21 cellular contexts compared by ENCODE assay signal in the genomic region with DNA sequence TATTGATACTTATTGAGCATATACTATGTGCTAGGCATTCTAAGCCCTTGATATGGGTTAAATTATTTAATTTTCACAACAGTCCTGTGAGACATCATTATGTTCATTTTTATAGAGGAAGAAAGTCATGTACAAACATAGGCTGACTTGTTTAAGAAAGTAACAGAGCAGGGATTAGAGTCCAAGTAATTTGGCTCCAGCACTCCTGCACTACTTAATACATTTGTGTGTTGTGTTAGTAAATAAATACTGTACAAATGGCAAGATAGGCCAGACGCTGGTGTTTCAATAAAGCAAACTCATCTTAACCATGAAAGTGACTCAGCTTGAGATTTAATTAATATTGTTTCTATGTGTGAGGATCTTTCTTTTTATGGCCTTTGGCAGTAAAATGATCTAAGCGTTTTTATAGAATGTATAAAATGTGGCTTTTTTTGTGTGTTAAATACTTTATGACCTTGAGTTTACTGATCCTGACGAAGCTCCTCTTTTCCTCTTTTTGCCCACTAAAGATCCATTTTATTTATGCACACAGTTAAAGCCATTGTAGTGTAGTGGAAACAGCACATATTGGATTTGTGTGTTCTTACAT. TPM values are rescaled to one million over a fixed set of nuclear protein-coding genes. Genes with fewer than 3 reads are reported as not detected.
DNase-seq lines count a peak whose midpoint lies in the region; ATAC-seq, FAIRE-seq and TF ChIP-seq lines count a peak whose summit lies in the region.
"Had no signal": no experiment of that assay in that cellular context is flagged by ENCODE, and none has a peak within 500 bp of the region (broad histone marks: within the 10 kb centered on the region; RNA-seq: fewer than 3 reads in every experiment).

No MANE protein-coding gene starts in this region.

- CTCF ChIA-PET in HEK293 (lab: Yijun Ruan, JAX) (no interaction called here), WTC11 (lab: Charles Lee) (no interaction called here)

- H3K4me1 ChIP-seq in HEK293 (ENCODE audit: control insufficient read depth, insufficient read depth, low read length) (peaks cover 11% of the 10 kb centered on the region), ascending aorta (peaks cover 8 to 67% of the 10 kb centered on the region in 2 donors), thoracic aorta (ENCODE audit: control insufficient read depth in 1 of 2, low read depth in 2 of 2) (peaks cover 51 to 69% of the 10 kb centered on the region in 2 donors)

- H3K36me3 Mint-ChIP-seq in WTC11 = peaks cover 4% of the 10 kb centered on the region; the same call in 1 of the 2 replicates

- no peak overlapping the region for H3K27ac Mint-ChIP-seq in WTC11
- H3K27ac Mint-ChIP-seq: CD4-positive, CD25-positive, alpha-beta regulatory T cell had no signal

- FAIRE-seq in frontal cortex (lab: Jason Lieb, UNC) = no peak
- FAIRE-seq: D721Med, G401.6, GM12891, GM19239 had no signal

- POLR2A ChIA-PET in HEK293 (lab: Yijun Ruan, JAX) = no interaction called here
- POLR2A ChIA-PET in WTC11 (lab: Charles Lee) = no interaction called here

- no peaks in the 10 kb centered on the region for H3K36me3 ChIP-seq in HEK293 (ENCODE audit: control insufficient read depth in 2 of 2, insufficient read depth in 1 of 2, low read length in 2 of 2)
- H3K36me3 ChIP-seq in ascending aorta = no peaks in the 10 kb centered on the region
- H3K36me3 ChIP-seq in thoracic aorta = peaks cover 2% of the 10 kb centered on the region

- H3K4me3 ChIP-seq in HEK293 (ENCODE audit: low read depth, low read length) = no peak overlapping the region
- peak overlapping the region in 1 of 2 donors; percentile 12 for H3K4me3 ChIP-seq in ascending aorta
- H3K4me3 ChIP-seq in thoracic aorta = peak overlapping the region; percentile 59

- no peak overlapping the region for H3K4me3 Mint-ChIP-seq in WTC11
- H3K4me3 Mint-ChIP-seq: CD4-positive, CD25-positive, alpha-beta regulatory T cell had no signal

- TF ChIP-seq CTCF in HEK293 (tag by site-specific recombination; IDR thresholded peaks at IDR 0.05) (no peak), ascending aorta (IDR thresholded peaks at IDR 0.05) (no peak), thoracic aorta (IDR thresholded peaks at IDR 0.05) (no peak), WTC11 (IDR thresholded peaks at IDR 0.05) (no peak)

- peaks cover 8% of the 10 kb centered on the region for H3K4me1 Mint-ChIP-seq in WTC11

- DNase-seq in ascending aorta (ENCODE audit: low spot score in 2 of 2) = no peak
- no peak for DNase-seq in thoracic aorta (ENCODE audit: low spot score)
- DNase-seq in putamen (ENCODE audit: low spot score) = no peak
- DNase-seq in frontal cortex (ENCODE audit: low spot score in 2 of 2) = no peak
- DNase-seq in WTC11 (ENCODE audit: low spot score) = no peak
- DNase-seq: CD4-positive, CD25-positive, alpha-beta regulatory T cell; DMS79 treated with DMSO at 0.1 percent for 48 hours; NCI-H1417; NCI-H2029; NCI-H2171 treated with DMSO at 0.1 percent for 48 hours; NCI-H82; Right ventricle myocardium superior had no signal

- intact Hi-C loops in ascending aorta (cut with DNase I) = loop anchor here (2.0 kb wide), 1 partner anchor 21 kb away; a partner anchor contains a TSS

- no peak overlapping the region for H3K27ac ChIP-seq in HEK293 (ENCODE audit: extremely low read depth, low read depth, low read length)
- peak overlapping the region; percentile 87 to 88 for H3K27ac ChIP-seq in ascending aorta
- H3K27ac ChIP-seq in layer of hippocampus (ENCODE audit: low read depth, low read length) = peak overlapping the region; percentile 32
- peak overlapping the region; percentile 67 to 96 for H3K27ac ChIP-seq in thoracic aorta
- H3K27ac ChIP-seq: KMS-11 had no signal

- ATAC-seq in thoracic aorta (ENCODE audit: insufficient number of reproducible peaks, low FRiP score, low read depth) = no peak
- ATAC-seq in WTC11 = no peak
- ATAC-seq: HCT116, Panc1 had no signal

- H3K27me3 ChIP-seq in ascending aorta (no peaks in the 10 kb centered on the region), layer of hippocampus (ENCODE audit: control insufficient read depth, insufficient read depth, low read length) (no peaks in the 10 kb centered on the region), thoracic aorta (replicated peaks; ENCODE audit: insufficient read depth) (no peaks in the 10 kb centered on the region)

- H3K9me3 ChIP-seq in HEK293 (ENCODE audit: control insufficient read depth, insufficient read depth, low read depth, low read length) (no peaks in the 10 kb centered on the region), ascending aorta (no peaks in the 10 kb centered on the region), thoracic aorta (no peaks in the 10 kb centered on the region)

- no peaks in the 10 kb centered on the region for H3K27me3 Mint-ChIP-seq in WTC11 (ENCODE audit: low read depth)
- H3K27me3 Mint-ChIP-seq: CD4-positive, CD25-positive, alpha-beta regulatory T cell had no signal

- H3K9me3 Mint-ChIP-seq in WTC11 = peaks cover 7% of the 10 kb centered on the region

TF ChIP-seq in HEK293, 187 proteins besides CTCF, POLR2A, EP300 and RAD21 (continues in another document):
- no peak for TF ChIP-seq ZNF664 (tag by site-specific recombination; IDR thresholded peaks at IDR 0.05)
- TF ChIP-seq, protein P1, sequence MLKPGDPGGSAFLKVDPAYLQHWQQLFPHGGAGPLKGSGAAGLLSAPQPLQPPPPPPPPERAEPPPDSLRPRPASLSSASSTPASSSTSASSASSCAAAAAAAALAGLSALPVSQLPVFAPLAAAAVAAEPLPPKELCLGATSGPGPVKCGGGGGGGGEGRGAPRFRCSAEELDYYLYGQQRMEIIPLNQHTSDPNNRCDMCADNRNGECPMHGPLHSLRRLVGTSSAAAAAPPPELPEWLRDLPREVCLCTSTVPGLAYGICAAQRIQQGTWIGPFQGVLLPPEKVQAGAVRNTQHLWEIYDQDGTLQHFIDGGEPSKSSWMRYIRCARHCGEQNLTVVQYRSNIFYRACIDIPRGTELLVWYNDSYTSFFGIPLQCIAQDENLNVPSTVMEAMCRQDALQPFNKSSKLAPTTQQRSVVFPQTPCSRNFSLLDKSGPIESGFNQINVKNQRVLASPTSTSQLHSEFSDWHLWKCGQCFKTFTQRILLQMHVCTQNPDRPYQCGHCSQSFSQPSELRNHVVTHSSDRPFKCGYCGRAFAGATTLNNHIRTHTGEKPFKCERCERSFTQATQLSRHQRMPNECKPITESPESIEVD (tag by site-specific recombination; IDR thresholded peaks at IDR 0.05) = peak; percentile 89
- no peak for TF ChIP-seq ZNF623 (tag by site-specific recombination; IDR thresholded peaks at IDR 0.05)
- no peak for TF ChIP-seq ZSCAN23 (tag by site-specific recombination; IDR thresholded peaks at IDR 0.05)
- no peak for TF ChIP-seq ZFP37 (tag by site-specific recombination; IDR thresholded peaks at IDR 0.05)
- TF ChIP-seq FEZF1 (tag by site-specific recombination; IDR thresholded peaks at IDR 0.05) = peak; percentile 68
- no peak for TF ChIP-seq RBAK (tag by site-specific recombination; IDR thresholded peaks at IDR 0.05)
- TF ChIP-seq ZNF843 (tag by site-specific recombination; IDR thresholded peaks at IDR 0.05) = 0 out of 2 replicates have a peak, but pooled peaks have one; percentile 43
- no peak for TF ChIP-seq HOXA7 (CRISPR knock-in tag; IDR thresholded peaks at IDR 0.05; ENCODE audit: borderline replicate concordance)
- no peak for TF ChIP-seq BCL11B (tag by site-specific recombination; IDR thresholded peaks at IDR 0.05; ENCODE audit: low read depth)

TF ChIP-seq in WTC11, 78 proteins besides CTCF, POLR2A, EP300 and RAD21 (continues in another document):
- TF ChIP-seq ZNF396 (CRISPR knock-in tag; IDR thresholded peaks at IDR 0.05; ENCODE audit: borderline replicate concordance) (no peak), ATF1 (CRISPR knock-in tag; IDR thresholded peaks at IDR 0.05) (no peak), HMGA2 (CRISPR knock-in tag; IDR thresholded peaks at IDR 0.05) (no peak), TEAD1 (CRISPR knock-in tag; IDR thresholded peaks at IDR 0.05) (no peak), ELF4 (CRISPR knock-in tag; IDR thresholded peaks at IDR 0.05; ENCODE audit: low read depth) (no peak), ZNF671 (CRISPR knock-in tag; IDR thresholded peaks at IDR 0.05) (no peak), GABPB1 (CRISPR knock-in tag; IDR thresholded peaks at IDR 0.05) (no peak), NFYB (CRISPR knock-in tag; conservative IDR thresholded peaks at IDR 0.05; ENCODE audit: low read depth) (no peak), NFATC4 (CRISPR knock-in tag; IDR thresholded peaks at IDR 0.05) (no peak), SMAD3 (CRISPR knock-in tag; IDR thresholded peaks at IDR 0.05; ENCODE audit: borderline replicate concordance) (no peak)
- TF ChIP-seq, protein P2, sequence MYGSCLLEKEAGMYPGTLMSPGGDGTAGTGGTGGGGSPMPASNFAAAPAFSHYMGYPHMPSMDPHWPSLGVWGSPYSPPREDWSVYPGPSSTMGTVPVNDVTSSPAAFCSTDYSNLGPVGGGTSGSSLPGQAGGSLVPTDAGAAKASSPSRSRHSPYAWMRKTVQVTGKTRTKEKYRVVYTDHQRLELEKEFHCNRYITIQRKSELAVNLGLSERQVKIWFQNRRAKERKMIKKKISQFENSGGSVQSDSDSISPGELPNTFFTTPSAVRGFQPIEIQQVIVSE (CRISPR knock-in tag; IDR thresholded peaks at IDR 0.05; ENCODE audit: borderline replicate concordance) = no peak
- TF ChIP-seq, protein P3, sequence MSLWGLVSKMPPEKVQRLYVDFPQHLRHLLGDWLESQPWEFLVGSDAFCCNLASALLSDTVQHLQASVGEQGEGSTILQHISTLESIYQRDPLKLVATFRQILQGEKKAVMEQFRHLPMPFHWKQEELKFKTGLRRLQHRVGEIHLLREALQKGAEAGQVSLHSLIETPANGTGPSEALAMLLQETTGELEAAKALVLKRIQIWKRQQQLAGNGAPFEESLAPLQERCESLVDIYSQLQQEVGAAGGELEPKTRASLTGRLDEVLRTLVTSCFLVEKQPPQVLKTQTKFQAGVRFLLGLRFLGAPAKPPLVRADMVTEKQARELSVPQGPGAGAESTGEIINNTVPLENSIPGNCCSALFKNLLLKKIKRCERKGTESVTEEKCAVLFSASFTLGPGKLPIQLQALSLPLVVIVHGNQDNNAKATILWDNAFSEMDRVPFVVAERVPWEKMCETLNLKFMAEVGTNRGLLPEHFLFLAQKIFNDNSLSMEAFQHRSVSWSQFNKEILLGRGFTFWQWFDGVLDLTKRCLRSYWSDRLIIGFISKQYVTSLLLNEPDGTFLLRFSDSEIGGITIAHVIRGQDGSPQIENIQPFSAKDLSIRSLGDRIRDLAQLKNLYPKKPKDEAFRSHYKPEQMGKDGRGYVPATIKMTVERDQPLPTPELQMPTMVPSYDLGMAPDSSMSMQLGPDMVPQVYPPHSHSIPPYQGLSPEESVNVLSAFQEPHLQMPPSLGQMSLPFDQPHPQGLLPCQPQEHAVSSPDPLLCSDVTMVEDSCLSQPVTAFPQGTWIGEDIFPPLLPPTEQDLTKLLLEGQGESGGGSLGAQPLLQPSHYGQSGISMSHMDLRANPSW (CRISPR knock-in tag; conservative IDR thresholded peaks at IDR 0.05; ENCODE audit: low read depth) = no peak

RNA-seq across cellular contexts. Expression of a gene that starts 21.3 kb away (rescaled TPM):
- total RNA-seq in ascending aorta = 33.0 TPM
- total RNA-seq in thoracic aorta = 100 to 1,000 TPM in 1 of 2 donors, 10 to 100 TPM in 1; 99.2 to 119 TPM
- total RNA-seq in frontal cortex = 45.2 TPM
- 7.7 to 10.5 TPM (median 8.5 TPM) in 3 replicates for total RNA-seq in WTC11 (2021)
